Comparison of ENCODE assay signal across 19 cellular contexts in genomic region chr18:54740146-54740844, GRCh38.
DNase-seq lines count a peak whose midpoint lies in the region; ATAC-seq, FAIRE-seq and TF ChIP-seq lines count a peak whose summit lies in the region.
"Had no signal": no experiment of that assay in that cellular context is flagged by ENCODE, and none has a peak within 500 bp of the region (broad histone marks: within the 10 kb centered on the region; RNA-seq: fewer than 3 reads in every experiment).

No MANE protein-coding gene starts in this region.

- H2AFZ ChIP-seq in HepG2 (ENCODE audit: low read length) = no peak overlapping the region

- no peak overlapping the region for H3K27ac ChIP-seq in HepG2 (ENCODE audit: extremely low read length, insufficient read depth, low read length)
- H3K27ac ChIP-seq in right lobe of liver = no peak overlapping the region
- H3K27ac ChIP-seq: left ventricle myocardium inferior, psoas muscle had no signal

- no TSS peak for BruUV-seq in HepG2 (replicated peaks; lab: Mats Ljungman, UMichigan)

- TF ChIP-seq POLR2A in HepG2 (IDR thresholded peaks at IDR 0.05; ENCODE audit: insufficient read depth in 1 of 2, low read depth in 2 of 2, low read length in 2 of 2) (no peak), right lobe of liver (IDR thresholded peaks at IDR 0.05) (no peak)

- ATAC-seq in HepG2 = no peak
- no peak for ATAC-seq in right lobe of liver
- ATAC-seq in GM18861 (IDR thresholded peaks at IDR 0.05; ENCODE audit: unreplicated experiment) = no peak
- no peak for ATAC-seq in HG03469 (IDR thresholded peaks at IDR 0.05; ENCODE audit: unreplicated experiment)
- ATAC-seq: psoas muscle had no signal

- H3K9me3 ChIP-seq in HepG2 (ENCODE audit: low read length) (no peaks in the 10 kb centered on the region), right lobe of liver (no peaks in the 10 kb centered on the region), adipocyte (ENCODE audit: control insufficient read depth, low read length) (no peaks in the 10 kb centered on the region)
- H3K9me3 ChIP-seq: left ventricle myocardium inferior, psoas muscle had no signal

- H3K4me3 ChIP-seq in HepG2 (replicated peaks in 1 of 3; ENCODE audit: insufficient read depth in 1 of 3, low read depth in 2 of 3, low read length in 3 of 3) (no peak overlapping the region), right lobe of liver (no peak overlapping the region), adipocyte (ENCODE audit: low read length) (no peak overlapping the region), fibroblast of the aortic adventitia (ENCODE audit: low read depth, low read length) (no peak overlapping the region)
- H3K4me3 ChIP-seq: left ventricle myocardium inferior, psoas muscle had no signal

- intact Hi-C loops in HepG2 (cut with micrococcal nuclease; ENCODE audit: unreplicated experiment) = no loop called here
- intact Hi-C loops in right lobe of liver (cut with DNase I) = no loop called here

- no peak for FAIRE-seq in HepG2 (lab: Jason Lieb, UNC)
- FAIRE-seq: A204.1, GM12891, RCC 7860 had no signal

- H3K36me3 ChIP-seq in HepG2 (replicated peaks in 1 of 2; ENCODE audit: control insufficient read depth in 1 of 2, insufficient read depth in 2 of 2, low read length in 2 of 2) = no peaks in the 10 kb centered on the region
- H3K36me3 ChIP-seq in right lobe of liver = no peaks in the 10 kb centered on the region
- H3K36me3 ChIP-seq in adipocyte (ENCODE audit: control insufficient read depth, insufficient read depth, low read length, severe bottlenecking) = no peaks in the 10 kb centered on the region
- H3K36me3 ChIP-seq: left ventricle myocardium inferior had no signal

- no peaks in the 10 kb centered on the region for H4K20me1 ChIP-seq in HepG2 (ENCODE audit: insufficient read depth, low read length)

- no peak for DNase-seq in HepG2 (ENCODE audit: low spot score)
- no peak for DNase-seq in right lobe of liver
- DNase-seq in adipocyte (ENCODE audit: low read depth) = peak; percentile 79
- peak; percentile 71 for DNase-seq in fibroblast of the aortic adventitia (ENCODE audit: low read depth)
- no peak for DNase-seq in NCI-H748 treated with DMSO at 0.1 percent for 48 hours (lab: John Stamatoyannopoulos, UW)
- DNase-seq in nucleus accumbens (lab: John Stamatoyannopoulos, UW) = no peak
- DNase-seq: activated CD4-positive, CD25-positive, alpha-beta regulatory T cell; caudate nucleus; CD4-positive, alpha-beta memory T cell; left ventricle myocardium inferior; MV-4-11; NCI-H2081 treated with DMSO at 0.1 percent for 48 hours; NCI-H69; psoas muscle had no signal

- POLR2A ChIA-PET in HepG2 (lab: Yijun Ruan, JAX) = no interaction called here

- H3K79me2 ChIP-seq in HepG2 (ENCODE audit: insufficient read depth, low read length) = no peaks in the 10 kb centered on the region

- TF ChIP-seq EP300 in HepG2 (IDR thresholded peaks at IDR 0.05; ENCODE audit: low read depth in 2 of 2, low read length in 2 of 2) = no peak
- TF ChIP-seq EP300 in HepG2 (CRISPR knock-in tag; IDR thresholded peaks at IDR 0.05; ENCODE audit: borderline replicate concordance) = no peak

- H3K4me1 ChIP-seq in HepG2 (ENCODE audit: insufficient read depth, low read length) (no peaks in the 10 kb centered on the region), right lobe of liver (no peaks in the 10 kb centered on the region), adipocyte (ENCODE audit: control insufficient read depth, insufficient read depth, low read length) (peaks cover 21% of the 10 kb centered on the region)
- H3K4me1 ChIP-seq: psoas muscle had no signal

- H3K27me3 ChIP-seq in HepG2 (ENCODE audit: control insufficient read depth in 1 of 2, insufficient read depth in 2 of 2, low read length in 2 of 2) (no peaks in the 10 kb centered on the region), right lobe of liver (no peaks in the 10 kb centered on the region), adipocyte (replicated peaks; ENCODE audit: control insufficient read depth, insufficient read depth, low read length) (no peaks in the 10 kb centered on the region)

- in situ Hi-C loops in HepG2 (cut with HindIII; ENCODE audit: extremely low pct_ligation_motif_present, low pct_unique_long_range_greater_than_20kb) = no loop called here

- TF ChIP-seq CTCF in HepG2 (CRISPR knock-in tag; IDR thresholded peaks at IDR 0.05) = no peak
- no peak for TF ChIP-seq CTCF in right lobe of liver (IDR thresholded peaks at IDR 0.05)
- no peak for TF ChIP-seq CTCF in fibroblast of the aortic adventitia (IDR thresholded peaks at IDR 0.05; ENCODE audit: insufficient read depth, low read length)

- CTCF ChIA-PET in HepG2 (lab: Yijun Ruan, JAX; ENCODE audit: low intra/inter-chr PET ratio, low total read pairs) = no interaction called here

- H3K9ac ChIP-seq in HepG2 (ENCODE audit: insufficient read depth, low read depth, low read length) (no peak overlapping the region), adipocyte (ENCODE audit: low read length) (no peak overlapping the region)

- WGBS in HepG2 (ENCODE audit: low lambda C conversion rate) = 2% methylated on average over 3 of the region's 3 CpGs
- WGBS in right lobe of liver (ENCODE audit: insufficient coverage, low coverage, low lambda C conversion rate, missing lambda C conversion rate) = 61% methylated on average over 3 of the region's 3 CpGs

- no peak overlapping the region for H3K4me2 ChIP-seq in HepG2 (ENCODE audit: low read depth, low read length)

- no peak for TF ChIP-seq RAD21 in HepG2 (CRISPR knock-in tag; IDR thresholded peaks at IDR 0.05)

TF ChIP-seq in HepG2, 621 proteins besides CTCF, POLR2A, EP300 and RAD21:
- TF ChIP-seq WIZ (CRISPR knock-in tag; IDR thresholded peaks at IDR 0.05) (no peak), SIN3A (IDR thresholded peaks at IDR 0.05; ENCODE audit: borderline replicate concordance, low read depth, low read length) (no peak), PHF20 (CRISPR knock-in tag; IDR thresholded peaks at IDR 0.05) (no peak), KLF9 (CRISPR knock-in tag; IDR thresholded peaks at IDR 0.05; ENCODE audit: low read depth) (no peak), MAFK (conservative IDR thresholded peaks at IDR 0.05 in 1 of 2, IDR thresholded peaks at IDR 0.05 in 1 of 2; ENCODE audit: low read length in 2 of 2) (0 out of 4 replicates have a peak, but pooled peaks of 1 of the 2 experiments have one; percentile 12), ZFY (CRISPR knock-in tag; IDR thresholded peaks at IDR 0.05) (no peak), NFE2L2 (IDR thresholded peaks at IDR 0.05; ENCODE audit: low read length) (peak; percentile 66), ZNF343 (CRISPR knock-in tag; IDR thresholded peaks at IDR 0.05) (no peak), ATF7-NPFF (CRISPR knock-in tag; IDR thresholded peaks at IDR 0.05; ENCODE audit: low read depth) (no peak)

Comparison
In these comparisons a context has a peak if more than half of its experiments do, and no peak if none do; other contexts are left out.
1. DNase-seq: peak in adipocyte (single experiment) and fibroblast of the aortic adventitia (single experiment); none in HepG2 (single experiment), right lobe of liver (0 of 3), NCI-H748 treated with DMSO at 0.1 percent for 48 hours (single experiment) and nucleus accumbens (0 of 56).